ENCODE assay signal across 7 cellular contexts in the genomic region with DNA sequence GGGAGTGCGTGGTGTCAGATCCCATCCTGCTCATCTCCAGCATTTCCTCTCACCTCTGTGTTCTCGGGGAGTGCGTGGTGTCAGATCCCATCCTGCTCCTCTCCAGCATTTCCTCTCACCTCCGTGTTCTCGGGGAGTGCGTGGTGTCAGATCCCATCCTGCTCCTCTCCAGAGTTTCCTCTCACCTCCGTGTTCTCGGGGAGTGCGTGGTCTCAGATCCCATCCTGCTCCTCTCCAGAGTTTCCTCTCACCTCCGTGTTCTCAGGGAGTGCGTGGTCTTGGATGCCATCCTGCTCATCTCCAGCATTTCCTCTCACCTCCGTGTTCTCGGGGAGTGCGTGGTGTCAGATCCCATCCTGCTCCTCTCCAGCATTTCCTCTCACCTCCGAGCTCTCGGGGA. TPM values are rescaled to one million over a fixed set of nuclear protein-coding genes. Genes with fewer than 3 reads are reported as not detected.
DNase-seq lines count a peak whose midpoint lies in the region; ATAC-seq and TF ChIP-seq lines count a peak whose summit lies in the region.
"Not testable (repeated sequence)": the region's sequence is repeated elsewhere in the genome, so short reads cannot be mapped to it uniquely, and the experiment has no call there.

No MANE protein-coding gene starts in this region.

- ATAC-seq in natural killer cell treated with Interleukin-12 subunit alpha and Interleukin-12 subunit beta and Interleukin-15 and Interleukin-18, amount 100 ng/mL, for 72 hours = not testable (repeated sequence)

- not testable (repeated sequence) for H3K36me3 ChIP-seq in Peyer's patch, spleen, transverse colon

- CTCF ChIA-PET in activated naive CD4-positive, alpha-beta T cell treated with anti-CD3 and anti-CD28 coated beads, Interleukin-2, amount 10 ng/mL, durations not matched to agents 7 days and 5 days (lab: Charles Lee) = not testable (repeated sequence)

- not testable (repeated sequence) for H3K4me3 ChIP-seq in Peyer's patch, spleen, transverse colon

- H3K4me1 ChIP-seq in Peyer's patch, transverse colon: not testable (repeated sequence)
- peaks cover 0 to 37% (median 13%) of the 10 kb centered on the region in 6 donors for H3K4me1 ChIP-seq in spleen

- H3K4me3 Mint-ChIP-seq in activated naive CD4-positive, alpha-beta T cell treated with anti-CD3 and anti-CD28 coated beads, Interleukin-2, amount 10 ng/mL, durations not matched to agents 7 days and 5 days; chondrocyte (ENCODE audit: unreplicated experiment); natural killer cell treated with Interleukin-12 subunit alpha and Interleukin-12 subunit beta and Interleukin-15 and Interleukin-18, amount 100 ng/mL, for 72 hours: not testable (repeated sequence)
- peak overlapping the region; percentile 57 for H3K4me3 Mint-ChIP-seq in endothelial cell (ENCODE audit: unreplicated experiment)

- in situ Hi-C loops in transverse colon (cut with MboI; ENCODE audit: low pct_ligation_motif_present in 1 of 4, low pct_unique_long_range_greater_than_20kb in 1 of 4, low sequenced_read_pairs in 3 of 4) = loop anchor here in 2 of 4 donors (25.0 kb wide), 2 partner anchors 158 to 258 kb away; partner anchors contain the start of gene INPP5A (in 2 of the 2)

- H3K36me3 Mint-ChIP-seq in activated naive CD4-positive, alpha-beta T cell treated with anti-CD3 and anti-CD28 coated beads, Interleukin-2, amount 10 ng/mL, durations not matched to agents 7 days and 5 days; endothelial cell (ENCODE audit: low read depth, unreplicated experiment); natural killer cell treated with Interleukin-12 subunit alpha and Interleukin-12 subunit beta and Interleukin-15 and Interleukin-18, amount 100 ng/mL, for 72 hours: not testable (repeated sequence)
- H3K36me3 Mint-ChIP-seq in chondrocyte (ENCODE audit: low read depth) = peaks cover 14% of the 10 kb centered on the region

- not testable (repeated sequence) for H3K27ac ChIP-seq in Peyer's patch, spleen, transverse colon

- intact Hi-C loops in spleen (cut with DNase I; ENCODE audit: low total_unique reads); transverse colon (cut with DNase I; ENCODE audit: low total_unique reads): not testable (repeated sequence)

- DNase-seq in Peyer's patch (peak in 2 of 3 donors; percentile 1 to 8), chondrocyte (ENCODE audit: low spot score) (peak; percentile 18), spleen (peak; percentile 15), transverse colon (peak; percentile 2)
- peak; percentile 3 for DNase-seq in activated naive CD4-positive, alpha-beta T cell treated with anti-CD3 and anti-CD28 coated beads, Interleukin-2, amount 10 ng/mL, durations not matched to agents 7 days and 5 days
- not testable (repeated sequence) for DNase-seq in endothelial cell (ENCODE audit: low spot score)
- DNase-seq in natural killer cell treated with Interleukin-12 subunit alpha and Interleukin-12 subunit beta and Interleukin-15 and Interleukin-18, amount 100 ng/mL, for 72 hours (ENCODE audit: low spot score) = peak; percentile 22

- not testable (repeated sequence) for TF ChIP-seq EP300 in transverse colon (IDR thresholded peaks at IDR 0.05; ENCODE audit: low read depth)

- not testable (repeated sequence) for H3K27ac Mint-ChIP-seq in activated naive CD4-positive, alpha-beta T cell treated with anti-CD3 and anti-CD28 coated beads, Interleukin-2, amount 10 ng/mL, durations not matched to agents 7 days and 5 days; chondrocyte (ENCODE audit: unreplicated experiment); endothelial cell (ENCODE audit: unreplicated experiment); natural killer cell treated with Interleukin-12 subunit alpha and Interleukin-12 subunit beta and Interleukin-15 and Interleukin-18, amount 100 ng/mL, for 72 hours

- WGBS in spleen, 5 donors = 84 to 89% (median 89%) methylated on average over 15 to 16 of the region's 16 CpGs
- WGBS in transverse colon (ENCODE audit: low coverage in 1 of 2), 2 donors = 80 to 92% methylated on average over 1 to 16 of the region's 16 CpGs

- H3K9me3 Mint-ChIP-seq in activated naive CD4-positive, alpha-beta T cell treated with anti-CD3 and anti-CD28 coated beads, Interleukin-2, amount 10 ng/mL, durations not matched to agents 7 days and 5 days; chondrocyte (ENCODE audit: low read depth); endothelial cell (ENCODE audit: unreplicated experiment); natural killer cell treated with Interleukin-12 subunit alpha and Interleukin-12 subunit beta and Interleukin-15 and Interleukin-18, amount 100 ng/mL, for 72 hours: not testable (repeated sequence)

- not testable (repeated sequence) for TF ChIP-seq POLR2A in Peyer's patch (IDR thresholded peaks at IDR 0.05); spleen (IDR thresholded peaks at IDR 0.05); transverse colon (IDR thresholded peaks at IDR 0.05)

- not testable (repeated sequence) for TF ChIP-seq CTCF in Peyer's patch (IDR thresholded peaks at IDR 0.05); chondrocyte (IDR thresholded peaks at IDR 0.05); endothelial cell (IDR thresholded peaks at IDR 0.05; ENCODE audit: unreplicated experiment); spleen (IDR thresholded peaks at IDR 0.05 in 8 of 11, conservative IDR thresholded peaks at IDR 0.05 in 3 of 11); transverse colon (IDR thresholded peaks at IDR 0.05)

- not testable (repeated sequence) for H3K9me3 ChIP-seq in Peyer's patch, spleen, transverse colon

- H3K27me3 Mint-ChIP-seq in activated naive CD4-positive, alpha-beta T cell treated with anti-CD3 and anti-CD28 coated beads, Interleukin-2, amount 10 ng/mL, durations not matched to agents 7 days and 5 days; chondrocyte (ENCODE audit: low read depth); endothelial cell (ENCODE audit: unreplicated experiment); natural killer cell treated with Interleukin-12 subunit alpha and Interleukin-12 subunit beta and Interleukin-15 and Interleukin-18, amount 100 ng/mL, for 72 hours: not testable (repeated sequence)

- H3K4me1 Mint-ChIP-seq in activated naive CD4-positive, alpha-beta T cell treated with anti-CD3 and anti-CD28 coated beads, Interleukin-2, amount 10 ng/mL, durations not matched to agents 7 days and 5 days; chondrocyte (ENCODE audit: low read depth); endothelial cell (ENCODE audit: unreplicated experiment): not testable (repeated sequence)
- peaks cover 19% of the 10 kb centered on the region in 2 donors for H3K4me1 Mint-ChIP-seq in natural killer cell treated with Interleukin-12 subunit alpha and Interleukin-12 subunit beta and Interleukin-15 and Interleukin-18, amount 100 ng/mL, for 72 hours (ENCODE audit: low read depth in 2 of 2)

- not testable (repeated sequence) for H3K27me3 ChIP-seq in Peyer's patch; spleen (replicated peaks in 1 of 7); transverse colon

RNA-seq across cellular contexts. Expression of gene PWWP2B, which starts 18.0 kb away (rescaled TPM):
- total RNA-seq in Peyer's patch (10 to 100 TPM; 11.4 to 19.2 (median 15.1) TPM), chondrocyte (9.9 to 13.9 TPM (median 13.2 TPM) in 3 replicates), endothelial cell (ENCODE audit: unreplicated experiment) (7.6 TPM), spleen (10 to 100 TPM; 24.8 to 41.7 (median 28.1) TPM), transverse colon (100 to 1,000 TPM in 1 of 4 donors, 10 to 100 TPM in 3; 45.9 to 129 (median 61.2) TPM)
- 10 to 100 TPM; 15.2 to 17.9 TPM for total RNA-seq in natural killer cell treated with Interleukin-12 subunit alpha and Interleukin-12 subunit beta and Interleukin-15 and Interleukin-18, amount 100 ng/mL, for 72 hours
- polyA plus RNA-seq in spleen = 10 to 100 TPM; 22.5 to 50.0 (median 27.8) TPM

RNA-seq across cellular contexts. Expression of gene LRRC27, which starts 47.0 kb away (rescaled TPM):
- total RNA-seq in Peyer's patch = 10 to 100 TPM in 3 of 4 donors, 1 to 10 TPM in 1; 5.1 to 22.3 (median 18.5) TPM
- 10.2 to 14.4 TPM (median 13.2 TPM) in 3 replicates for total RNA-seq in chondrocyte
- total RNA-seq in endothelial cell (ENCODE audit: unreplicated experiment) = 11.1 TPM
- total RNA-seq in natural killer cell treated with Interleukin-12 subunit alpha and Interleukin-12 subunit beta and Interleukin-15 and Interleukin-18, amount 100 ng/mL, for 72 hours = 1 to 10 TPM; 6.5 to 8.5 TPM
- total RNA-seq in spleen = 10 to 100 TPM; 11.9 to 29.9 (median 19.4) TPM
- polyA plus RNA-seq in spleen = 10 to 100 TPM in 1 of 3 donors, 1 to 10 TPM in 2; 6.1 to 13.0 (median 8.5) TPM
- total RNA-seq in transverse colon = 10 to 100 TPM in 1 of 4 donors, 1 to 10 TPM in 2, not detected in 1; 5.9 to 69.5 (median 8.3) TPM
